In the genomic region with DNA sequence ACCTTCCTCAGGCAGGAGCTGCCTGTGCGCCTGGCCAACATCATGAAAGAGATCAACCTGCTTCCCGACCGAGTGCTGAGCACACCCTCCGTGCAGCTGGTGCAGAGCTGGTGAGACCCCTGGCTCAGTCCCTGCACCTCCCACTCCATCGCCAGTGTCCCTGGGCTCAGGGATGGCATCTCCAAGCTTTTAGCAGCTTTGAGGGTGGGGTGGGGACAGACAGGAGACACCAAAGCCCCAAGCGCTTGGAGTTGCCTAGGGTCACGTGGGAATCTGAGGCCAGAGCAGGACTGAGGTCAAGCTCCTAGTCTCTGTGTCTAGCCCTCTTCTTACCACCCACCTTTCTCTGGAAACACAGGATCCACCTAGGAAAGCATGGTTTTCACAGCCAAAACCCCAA, we compare ENCODE assay signal across 15 cellular contexts. TPM values are rescaled to one million over a fixed set of nuclear protein-coding genes. Genes with fewer than 3 reads are reported as not detected.
A peak's percentile ranks its signal among the peaks of the same experiment; 100 is the strongest.
DNase-seq lines count a peak whose midpoint lies in the region; TF ChIP-seq lines count a peak whose summit lies in the region.
"Had no signal": no experiment of that assay in that cellular context is flagged by ENCODE, and none has a peak within 500 bp of the region (broad histone marks: within the 10 kb centered on the region; RNA-seq: fewer than 3 reads in every experiment).

No MANE protein-coding gene starts in this region.

- no peaks in the 10 kb centered on the region for H3K9me3 Mint-ChIP-seq in activated naive CD8-positive, alpha-beta T cell (ENCODE audit: low read depth)
- no peaks in the 10 kb centered on the region for H3K9me3 Mint-ChIP-seq in activated naive CD8-positive, alpha-beta T cell treated with anti-CD3 and anti-CD28 coated beads for 36 hours
- H3K9me3 Mint-ChIP-seq: activated CD8-positive, alpha-beta T cell treated with anti-CD3 and anti-CD28 coated beads for 36 hours; CD4-positive, alpha-beta memory T cell had no signal

- DNase-seq in activated naive CD8-positive, alpha-beta T cell treated with anti-CD3 and anti-CD28 coated beads for 36 hours, result no peak
- DNase-seq in right atrium auricular region (ENCODE audit: low spot score), result no peak
- DNase-seq in substantia nigra (lab: John Stamatoyannopoulos, UW), result no peak
- DNase-seq in activated CD4-positive, alpha-beta T cell treated with anti-CD3 and anti-CD28 coated beads, Interleukin-2, amount 50 U/mL, for 4 hours, result no peak
- no peak for DNase-seq in activated T-cell treated with anti-CD3 and anti-CD28 coated beads, Interleukin-2, amount 50 U/mL, for 1 hour
- DNase-seq: activated CD8-positive, alpha-beta T cell treated with anti-CD3 and anti-CD28 coated beads for 36 hours; DND-41; mesendoderm; NCI-H2107; NCI-H748 treated with DMSO at 0.1 percent for 48 hours; stimulated activated CD4-positive, alpha-beta T cell treated with anti-CD3 and anti-CD28 coated beads, Interleukin-4, amount 100 ng/mL, for 24 hours; upper lobe of right lung had no signal

- H3K4me3 ChIP-seq in right atrium auricular region, result no peak overlapping the region
- H3K4me3 ChIP-seq: upper lobe of right lung had no signal

- H3K27ac Mint-ChIP-seq in activated naive CD8-positive, alpha-beta T cell, result no peak overlapping the region
- no peak overlapping the region for H3K27ac Mint-ChIP-seq in activated naive CD8-positive, alpha-beta T cell treated with anti-CD3 and anti-CD28 coated beads for 36 hours
- H3K27ac Mint-ChIP-seq: activated CD8-positive, alpha-beta T cell treated with anti-CD3 and anti-CD28 coated beads for 36 hours; CD4-positive, alpha-beta memory T cell had no signal

- no peaks in the 10 kb centered on the region for H3K36me3 Mint-ChIP-seq in activated naive CD8-positive, alpha-beta T cell
- no peaks in the 10 kb centered on the region for H3K36me3 Mint-ChIP-seq in activated naive CD8-positive, alpha-beta T cell treated with anti-CD3 and anti-CD28 coated beads for 36 hours

- H3K9me3 ChIP-seq in right atrium auricular region, result no peaks in the 10 kb centered on the region
- H3K9me3 ChIP-seq: neutrophil, upper lobe of right lung had no signal

- H3K36me3 ChIP-seq in right atrium auricular region, result peaks cover 37% of the 10 kb centered on the region
- H3K36me3 ChIP-seq: neutrophil had no signal

- no peaks in the 10 kb centered on the region for H3K27me3 ChIP-seq in right atrium auricular region
- H3K27me3 ChIP-seq: upper lobe of right lung had no signal

- H3K27me3 Mint-ChIP-seq in activated naive CD8-positive, alpha-beta T cell, result no peaks in the 10 kb centered on the region
- H3K27me3 Mint-ChIP-seq in activated naive CD8-positive, alpha-beta T cell treated with anti-CD3 and anti-CD28 coated beads for 36 hours, result no peaks in the 10 kb centered on the region
- H3K27me3 Mint-ChIP-seq: activated CD8-positive, alpha-beta T cell treated with anti-CD3 and anti-CD28 coated beads for 36 hours; CD4-positive, alpha-beta memory T cell had no signal

- peaks cover 32% of the 10 kb centered on the region for H3K4me1 Mint-ChIP-seq in activated naive CD8-positive, alpha-beta T cell (ENCODE audit: low read depth)
- peaks cover 19% of the 10 kb centered on the region for H3K4me1 Mint-ChIP-seq in activated naive CD8-positive, alpha-beta T cell treated with anti-CD3 and anti-CD28 coated beads for 36 hours

- TF ChIP-seq CTCF in right atrium auricular region (IDR thresholded peaks at IDR 0.05), result no peak

- H3K27ac ChIP-seq in right atrium auricular region, result peak overlapping the region; percentile 94 to 96
- H3K27ac ChIP-seq in substantia nigra (ENCODE audit: low read depth, low read length, poor library complexity, severe bottlenecking), result peak overlapping the region; percentile 7
- H3K27ac ChIP-seq: neutrophil, upper lobe of right lung had no signal

- H3K4me3 Mint-ChIP-seq in activated naive CD8-positive, alpha-beta T cell, result peak overlapping the region; percentile 23
- no peak overlapping the region for H3K4me3 Mint-ChIP-seq in activated naive CD8-positive, alpha-beta T cell treated with anti-CD3 and anti-CD28 coated beads for 36 hours
- H3K4me3 Mint-ChIP-seq: activated CD8-positive, alpha-beta T cell treated with anti-CD3 and anti-CD28 coated beads for 36 hours had no signal

- peaks cover 0 to 71% of the 10 kb centered on the region in 2 donors for H3K4me1 ChIP-seq in right atrium auricular region

RNA-seq across cellular contexts. Expression of a gene that starts 2.3 kb away (rescaled TPM):
- 10 to 100 TPM in 1 of 2 experiments, 1 to 10 TPM in 1; 9.4 to 12.9 TPM for total RNA-seq in activated naive CD8-positive, alpha-beta T cell treated with anti-CD3 and anti-CD28 coated beads for 36 hours
- 100 to 1,000 TPM; 186 to 214 TPM for total RNA-seq in right atrium auricular region

RNA-seq across cellular contexts. Expression of a gene that starts 32.5 kb away (rescaled TPM):
- total RNA-seq in activated naive CD8-positive, alpha-beta T cell treated with anti-CD3 and anti-CD28 coated beads for 36 hours, result under 1 TPM; 0.47 to 0.66 TPM
- total RNA-seq in right atrium auricular region, result 1 to 10 TPM in 1 of 2 donors, under 1 TPM in 1; 0.78 to 1.1 TPM

RNA-seq across cellular contexts. Expression of a gene that starts 41.5 kb away (rescaled TPM):
- total RNA-seq in activated naive CD8-positive, alpha-beta T cell treated with anti-CD3 and anti-CD28 coated beads for 36 hours, result 1 to 10 TPM; 3.7 to 5.1 TPM
- total RNA-seq in right atrium auricular region, result 10 to 100 TPM; 29.5 to 61.8 TPM

RNA-seq across cellular contexts. Expression of a gene that starts 53.0 kb away (rescaled TPM):
- 10 to 100 TPM; 50.9 to 52.0 TPM for total RNA-seq in activated naive CD8-positive, alpha-beta T cell treated with anti-CD3 and anti-CD28 coated beads for 36 hours
- 10 to 100 TPM; 16.9 to 24.2 TPM for total RNA-seq in right atrium auricular region

Comparison
In these comparisons a context has a peak if more than half of its experiments do, and no peak if none do; other contexts are left out.
1. RNA of a gene that starts 2.3 kb away (total RNA-seq): 186 to 214 TPM in right atrium auricular region; 9.4 to 12.9 TPM in activated naive CD8-positive, alpha-beta T cell treated with anti-CD3 and anti-CD28 coated beads for 36 hours; every median in the first group is over 10 times any median in the second.
2. RNA of a gene that starts 41.5 kb away (total RNA-seq): 29.5 to 61.8 TPM in right atrium auricular region; 3.7 to 5.1 TPM in activated naive CD8-positive, alpha-beta T cell treated with anti-CD3 and anti-CD28 coated beads for 36 hours; every median in the first group is over 4 times any median in the second.